Comparison of ENCODE assay signal across 12 cellular contexts in the genomic region with DNA sequence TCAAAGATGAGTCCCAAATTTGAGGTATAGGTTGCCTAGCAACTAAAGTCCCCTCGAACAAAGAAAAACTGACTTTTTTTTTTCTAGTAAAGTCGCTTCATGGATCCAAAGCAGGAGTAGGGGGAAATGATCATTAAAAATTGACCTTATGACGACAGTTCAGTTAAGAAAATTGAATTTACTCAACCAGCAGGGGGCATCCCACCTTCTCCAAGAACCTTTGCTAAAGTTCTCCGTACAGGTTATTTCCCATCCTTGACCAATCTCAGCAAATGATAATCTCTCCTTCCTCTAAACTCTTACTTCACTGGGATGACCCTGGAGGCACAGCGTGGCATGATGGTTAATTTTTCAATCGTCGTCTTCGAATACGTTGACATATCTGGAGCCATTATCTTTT.
DNase-seq lines count a peak whose midpoint lies in the region; ATAC-seq and TF ChIP-seq lines count a peak whose summit lies in the region.
"Had no signal": no experiment of that assay in that cellular context is flagged by ENCODE, and none has a peak within 500 bp of the region (broad histone marks: within the 10 kb centered on the region; RNA-seq: fewer than 3 reads in every experiment).

No MANE protein-coding gene starts in this region.

- DNase-seq in ACHN (peak; percentile 22), Daoy (ENCODE audit: low read depth) (peak; percentile 16), NCI-H69 (lab: John Stamatoyannopoulos, UW) (peak; percentile 43), erythroblast (lab: John Stamatoyannopoulos, UW) (peak; percentile 23 to 55), NCI-H526 treated with DMSO at 0.1 percent for 48 hours (lab: John Stamatoyannopoulos, UW) (no peak)
- DNase-seq in stimulated activated effector memory CD8-positive, alpha-beta T cell treated with anti-CD3 and anti-CD28 coated beads, Interleukin-12 subunit alpha, Interleukin-12 subunit beta, amount 100 ng/mL, for 72 hours (ENCODE audit: low spot score in 2 of 2) = no peak
- DNase-seq in stimulated activated CD4-positive, alpha-beta T cell treated with anti-CD3 and anti-CD28 coated beads, Interleukin-1b, Interleukin-23, amount 100 ng/mL, for 48 hours = no peak
- DNase-seq: activated CD4-positive, alpha-beta T cell treated with anti-CD3 and anti-CD28 coated beads, Interleukin-2, amount 50 U/mL, for 48 hours; effector CD4-positive, alpha-beta T cell; NCI-H2227 treated with DMSO at 0.1 percent for 48 hours had no signal

- no peaks in the 10 kb centered on the region for H3K36me3 Mint-ChIP-seq in stimulated activated effector memory CD8-positive, alpha-beta T cell treated with anti-CD3 and anti-CD28 coated beads, Interleukin-12 subunit alpha, Interleukin-12 subunit beta, amount 100 ng/mL, for 72 hours

- no peak overlapping the region for H3K4me3 Mint-ChIP-seq in stimulated activated effector memory CD8-positive, alpha-beta T cell treated with anti-CD3 and anti-CD28 coated beads, Interleukin-12 subunit alpha, Interleukin-12 subunit beta, amount 100 ng/mL, for 72 hours
- H3K4me3 Mint-ChIP-seq: activated naive CD4-positive, alpha-beta T cell treated with anti-CD3 and anti-CD28 coated beads, Interleukin-2, amount 50 U/mL, for 24 hours had no signal

- TF ChIP-seq POLR2A in erythroblast (IDR thresholded peaks at IDR 0.05; ENCODE audit: low read length) = no peak

- in situ Hi-C loops in ACHN (cut with HindIII; ENCODE audit: low pct_ligation_motif_present, low pct_unique_long_range_greater_than_20kb, low sequenced_read_pairs) = no loop called here

- no peak for ATAC-seq in stimulated activated effector memory CD8-positive, alpha-beta T cell treated with anti-CD3 and anti-CD28 coated beads, Interleukin-12 subunit alpha, Interleukin-12 subunit beta, amount 100 ng/mL, for 72 hours
- no peak for ATAC-seq in HG03521 (IDR thresholded peaks at IDR 0.05; ENCODE audit: unreplicated experiment)

- no peaks in the 10 kb centered on the region for H3K4me1 Mint-ChIP-seq in stimulated activated effector memory CD8-positive, alpha-beta T cell treated with anti-CD3 and anti-CD28 coated beads, Interleukin-12 subunit alpha, Interleukin-12 subunit beta, amount 100 ng/mL, for 72 hours
- H3K4me1 Mint-ChIP-seq: activated naive CD4-positive, alpha-beta T cell treated with anti-CD3 and anti-CD28 coated beads, Interleukin-2, amount 50 U/mL, for 24 hours had no signal

- no peak overlapping the region for H3K27ac Mint-ChIP-seq in stimulated activated effector memory CD8-positive, alpha-beta T cell treated with anti-CD3 and anti-CD28 coated beads, Interleukin-12 subunit alpha, Interleukin-12 subunit beta, amount 100 ng/mL, for 72 hours
- H3K27ac Mint-ChIP-seq: activated naive CD4-positive, alpha-beta T cell treated with anti-CD3 and anti-CD28 coated beads, Interleukin-2, amount 50 U/mL, for 24 hours had no signal

- H3K9me3 Mint-ChIP-seq in stimulated activated effector memory CD8-positive, alpha-beta T cell treated with anti-CD3 and anti-CD28 coated beads, Interleukin-12 subunit alpha, Interleukin-12 subunit beta, amount 100 ng/mL, for 72 hours = peaks cover 14% of the 10 kb centered on the region

Comparison
In these comparisons a context has a peak if more than half of its experiments do, and no peak if none do; other contexts are left out.
1. DNase-seq: peak in ACHN (single experiment), Daoy (single experiment), NCI-H69 (single experiment) and erythroblast (2 of 2); none in stimulated activated effector memory CD8-positive, alpha-beta T cell treated with anti-CD3 and anti-CD28 coated beads, Interleukin-12 subunit alpha, Interleukin-12 subunit beta, amount 100 ng/mL, for 72 hours (0 of 2), NCI-H526 treated with DMSO at 0.1 percent for 48 hours (single experiment) and stimulated activated CD4-positive, alpha-beta T cell treated with anti-CD3 and anti-CD28 coated beads, Interleukin-1b, Interleukin-23, amount 100 ng/mL, for 48 hours (single experiment).